11 cellular contexts compared by ENCODE assay signal in the genomic region with DNA sequence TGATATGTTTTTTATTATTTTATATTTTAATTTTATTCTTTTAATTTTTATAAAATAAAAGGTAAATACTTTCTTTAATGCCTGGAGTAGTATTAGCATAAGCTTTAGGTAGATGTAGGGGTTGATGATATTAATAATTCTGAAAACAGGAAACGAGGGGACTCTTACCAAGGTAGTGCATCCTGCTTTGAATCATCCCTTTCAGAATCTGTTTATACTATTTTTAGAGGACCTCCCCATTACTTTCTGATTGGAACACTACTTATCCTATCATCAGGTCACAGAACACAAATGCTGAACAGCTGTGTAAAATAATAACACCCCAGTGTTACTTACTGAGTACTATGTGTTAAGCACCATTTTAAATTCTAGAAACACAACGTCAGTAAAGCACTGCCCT. TPM values are rescaled to one million over a fixed set of nuclear protein-coding genes. Genes with fewer than 3 reads are reported as not detected.
A peak's percentile ranks its signal among the peaks of the same experiment; 100 is the strongest.
DNase-seq lines count a peak whose midpoint lies in the region; ATAC-seq and TF ChIP-seq lines count a peak whose summit lies in the region.
"Had no signal": no experiment of that assay in that cellular context is flagged by ENCODE, and none has a peak within 500 bp of the region (broad histone marks: within the 10 kb centered on the region; RNA-seq: fewer than 3 reads in every experiment).

No MANE protein-coding gene starts in this region.

- intact Hi-C loops in activated naive CD4-positive, alpha-beta T cell treated with anti-CD3 and anti-CD28 coated beads for 36 hours (cut with micrococcal nuclease) = loop anchor here (5.0 to 10.0 kb wide), 2 partner anchors 342 to 385 kb away; no protein-coding TSS in a partner anchor

- H3K9me3 ChIP-seq in smooth muscle cell (replicated peaks; ENCODE audit: low read depth) = no peaks in the 10 kb centered on the region
- H3K9me3 ChIP-seq: BLaER1 had no signal

- H3K27me3 Mint-ChIP-seq in activated naive CD4-positive, alpha-beta T cell treated with anti-CD3 and anti-CD28 coated beads for 36 hours (ENCODE audit: low read depth) = no peaks in the 10 kb centered on the region

- 89% methylated on average over 2 of the region's 2 CpGs for WGBS in smooth muscle cell (ENCODE audit: low lambda C conversion rate)

- ATAC-seq in GM18499 (IDR thresholded peaks at IDR 0.05; ENCODE audit: insufficient read depth, unreplicated experiment) (peak; percentile 67), GM19452 (IDR thresholded peaks at IDR 0.05; ENCODE audit: unreplicated experiment) (peak; percentile 72), HG02852 (IDR thresholded peaks at IDR 0.05; ENCODE audit: unreplicated experiment) (peak; percentile 88), HG03558 (IDR thresholded peaks at IDR 0.05; ENCODE audit: extremely low read depth, unreplicated experiment) (peak; percentile 42)

- CTCF ChIA-PET in activated naive CD4-positive, alpha-beta T cell treated with anti-CD3 and anti-CD28 coated beads for 36 hours (lab: Charles Lee) = interaction anchor here (0.8 to 2.2 kb wide), 8 partner anchors 9 to 1095 kb away, joined by 3 to 13 read pairs (median 5); no protein-coding TSS in a partner anchor

- peaks cover 9% of the 10 kb centered on the region for H3K36me3 Mint-ChIP-seq in activated naive CD4-positive, alpha-beta T cell treated with anti-CD3 and anti-CD28 coated beads for 36 hours (ENCODE audit: low read depth)

- no peaks in the 10 kb centered on the region for H3K9me3 Mint-ChIP-seq in activated naive CD4-positive, alpha-beta T cell treated with anti-CD3 and anti-CD28 coated beads for 36 hours

- no peaks in the 10 kb centered on the region for H3F3A ChIP-seq in smooth muscle cell (ENCODE audit: low read depth)

- H3K36me3 ChIP-seq in smooth muscle cell (ENCODE audit: low read depth) = peaks cover 32% of the 10 kb centered on the region

- no peak overlapping the region for H3K4me3 ChIP-seq in smooth muscle cell
- H3K4me3 ChIP-seq: BLaER1, cardiac muscle cell had no signal

- peaks cover 17% of the 10 kb centered on the region for H4K20me1 ChIP-seq in smooth muscle cell (ENCODE audit: low read depth)
- H4K20me1 ChIP-seq: BLaER1 had no signal

- H3K79me2 ChIP-seq in smooth muscle cell (ENCODE audit: low read depth) = no peaks in the 10 kb centered on the region

- H3K4me3 Mint-ChIP-seq in activated naive CD4-positive, alpha-beta T cell treated with anti-CD3 and anti-CD28 coated beads for 36 hours = no peak overlapping the region

- DNase-seq in smooth muscle cell (lab: John Stamatoyannopoulos, UW; ENCODE audit: unreplicated experiment) (no peak), NCI-H510A (lab: John Stamatoyannopoulos, UW) (no peak), EL (no peak)
- DNase-seq in activated naive CD4-positive, alpha-beta T cell treated with anti-CD3 and anti-CD28 coated beads for 36 hours = no peak
- DNase-seq: activated T-cell treated with anti-CD3 and anti-CD28 coated beads for 4 hours had no signal

- H3K27ac ChIP-seq in smooth muscle cell (ENCODE audit: low read depth) = no peak overlapping the region
- H3K27ac ChIP-seq: BLaER1, cardiac muscle cell had no signal

- H3K4me1 ChIP-seq in smooth muscle cell (ENCODE audit: low read depth) = no peaks in the 10 kb centered on the region
- H3K4me1 ChIP-seq: BLaER1 had no signal

- no peaks in the 10 kb centered on the region for H3K27me3 ChIP-seq in smooth muscle cell (ENCODE audit: low read depth)
- H3K27me3 ChIP-seq: BLaER1, cardiac muscle cell had no signal

- no peak for TF ChIP-seq CTCF in smooth muscle cell (IDR thresholded peaks at IDR 0.05; ENCODE audit: borderline replicate concordance, insufficient read depth, poor library complexity, severe bottlenecking)

- H3K27ac Mint-ChIP-seq in activated naive CD4-positive, alpha-beta T cell treated with anti-CD3 and anti-CD28 coated beads for 36 hours = no peak overlapping the region

- H3K9ac ChIP-seq in smooth muscle cell (ENCODE audit: low read depth) = no peak overlapping the region
- H3K9ac ChIP-seq: BLaER1 had no signal

- H3K4me2 ChIP-seq in smooth muscle cell = no peak overlapping the region
- H3K4me2 ChIP-seq: BLaER1 had no signal

- no peak overlapping the region for H2AFZ ChIP-seq in smooth muscle cell (ENCODE audit: low read depth)

- H3K4me1 Mint-ChIP-seq in activated naive CD4-positive, alpha-beta T cell treated with anti-CD3 and anti-CD28 coated beads for 36 hours (ENCODE audit: low read depth) = peaks cover 7% of the 10 kb centered on the region

RNA-seq across cellular contexts. Expression of a gene that starts 27.3 kb away (rescaled TPM):
- 82.9 and 84.8 TPM in 2 replicates for total RNA-seq in smooth muscle cell
- polyA plus RNA-seq in smooth muscle cell = 32.5 and 42.9 TPM in 2 replicates
- total RNA-seq in activated naive CD4-positive, alpha-beta T cell treated with anti-CD3 and anti-CD28 coated beads for 36 hours = 10 to 100 TPM; 21.2 to 28.3 TPM
